8 cellular contexts compared by ENCODE assay signal in the genomic region with DNA sequence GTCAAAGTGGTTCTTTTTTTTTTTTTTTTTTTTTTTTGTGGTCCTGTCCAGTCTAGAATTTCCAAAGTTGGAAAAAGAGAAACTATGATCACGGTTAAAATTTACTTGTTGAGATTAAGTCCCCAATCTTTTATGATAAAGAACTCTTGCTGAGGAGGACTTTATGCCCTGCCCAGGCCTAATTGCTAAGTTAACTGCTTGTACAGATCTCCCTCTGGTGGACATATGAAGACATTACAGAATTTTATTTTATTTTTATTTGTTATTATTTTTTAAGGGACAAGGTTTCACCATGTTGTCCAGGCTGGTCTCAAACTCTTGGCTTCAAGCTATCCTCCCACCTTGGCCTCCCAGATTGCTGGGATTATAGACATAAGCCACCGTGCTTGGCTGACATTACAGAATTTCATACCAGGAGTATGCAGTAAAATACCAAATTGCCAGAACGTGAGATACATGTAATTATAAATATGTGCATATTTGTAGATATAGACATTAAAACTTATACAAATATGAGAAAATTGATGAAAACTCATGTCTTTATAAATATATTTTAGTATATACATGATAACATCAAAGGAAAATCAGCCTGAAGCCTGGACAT.
DNase-seq lines count a peak whose midpoint lies in the region; ATAC-seq and TF ChIP-seq lines count a peak whose summit lies in the region.

No MANE protein-coding gene starts in this region.

- intact Hi-C loops in esophagus muscularis mucosa (cut with DNase I), result loop anchor here (2.0 to 5.0 kb wide), 3 partner anchors 411 to 1036 kb away; partner anchors contain the start of gene PCSK5

- no peak for TF ChIP-seq POLR2A in esophagus muscularis mucosa (IDR thresholded peaks at IDR 0.05; ENCODE audit: low read depth)

- H3K36me3 ChIP-seq in CD4-positive, CD25-positive, alpha-beta regulatory T cell (ENCODE audit: control insufficient read depth, insufficient read depth, low read length), result no peaks in the 10 kb centered on the region
- H3K36me3 ChIP-seq in esophagus muscularis mucosa, result no peaks in the 10 kb centered on the region

- no peaks in the 10 kb centered on the region for H3K4me1 Mint-ChIP-seq in CD4-positive, CD25-positive, alpha-beta regulatory T cell
- no peaks in the 10 kb centered on the region for H3K4me1 Mint-ChIP-seq in neural crest cell

- no peak for TF ChIP-seq EP300 in esophagus muscularis mucosa (IDR thresholded peaks at IDR 0.05)

- WGBS in esophagus muscularis mucosa, result 16% methylated on average over 3 of the region's 3 CpGs

- DNase-seq in CD4-positive, CD25-positive, alpha-beta regulatory T cell, result peak in 2 of 3 donors; percentile 49 to 63
- peak; percentile 15 for DNase-seq in KG1 (lab: John Stamatoyannopoulos, UW)
- peak; percentile 11 for DNase-seq in RPMI8226
- DNase-seq in esophagus muscularis mucosa (ENCODE audit: extremely low spot score), result no peak
- DNase-seq in neural crest cell (ENCODE audit: low read depth, low spot score), result no peak
- DNase-seq in mesenteric fat pad (ENCODE audit: low spot score), result no peak

- H3K4me3 Mint-ChIP-seq in CD4-positive, CD25-positive, alpha-beta regulatory T cell, result no peak overlapping the region
- no peak overlapping the region for H3K4me3 Mint-ChIP-seq in neural crest cell

- ATAC-seq in CD4-positive, CD25-positive, alpha-beta regulatory T cell (ENCODE audit: low read depth in 2 of 2), result peak; percentile 31 to 34
- ATAC-seq in GM19035 (IDR thresholded peaks at IDR 0.05; ENCODE audit: unreplicated experiment) (peak; percentile 65), HG03025 (IDR thresholded peaks at IDR 0.05; ENCODE audit: low FRiP score, unreplicated experiment) (no peak)

- no peak overlapping the region for H3K27ac Mint-ChIP-seq in CD4-positive, CD25-positive, alpha-beta regulatory T cell
- H3K27ac Mint-ChIP-seq in neural crest cell (ENCODE audit: unreplicated experiment), result no peak overlapping the region

- TF ChIP-seq CTCF in esophagus muscularis mucosa (IDR thresholded peaks at IDR 0.05) (peak; percentile 63 to 78 (median 72)), neural crest cell (conservative IDR thresholded peaks at IDR 0.05) (peak; percentile 88)

- H3K9me3 ChIP-seq in CD4-positive, CD25-positive, alpha-beta regulatory T cell (ENCODE audit: control insufficient read depth in 2 of 2, low read length in 2 of 2), result no peaks in the 10 kb centered on the region
- H3K9me3 ChIP-seq in esophagus muscularis mucosa, result no peaks in the 10 kb centered on the region

- no peaks in the 10 kb centered on the region for H3K4me1 ChIP-seq in CD4-positive, CD25-positive, alpha-beta regulatory T cell (ENCODE audit: control insufficient read depth, insufficient read depth, low read length, poor library complexity, severe bottlenecking)
- peaks cover 0 to 11% (median 8%) of the 10 kb centered on the region in 4 donors for H3K4me1 ChIP-seq in esophagus muscularis mucosa

- H3K4me3 ChIP-seq in CD4-positive, CD25-positive, alpha-beta regulatory T cell (ENCODE audit: low read depth, low read length), result no peak overlapping the region
- no peak overlapping the region for H3K4me3 ChIP-seq in esophagus muscularis mucosa

- H3K36me3 Mint-ChIP-seq in CD4-positive, CD25-positive, alpha-beta regulatory T cell, result no peaks in the 10 kb centered on the region
- H3K36me3 Mint-ChIP-seq in neural crest cell (ENCODE audit: low read depth), result no peaks in the 10 kb centered on the region

- no peak overlapping the region for H3K27ac ChIP-seq in CD4-positive, CD25-positive, alpha-beta regulatory T cell (ENCODE audit: insufficient read depth, low read length, poor library complexity, severe bottlenecking)
- H3K27ac ChIP-seq in esophagus muscularis mucosa (replicated peaks in 1 of 4), result no peak overlapping the region

- H3K27me3 Mint-ChIP-seq in CD4-positive, CD25-positive, alpha-beta regulatory T cell, result peaks cover 6% of the 10 kb centered on the region
- peaks cover 2% of the 10 kb centered on the region for H3K27me3 Mint-ChIP-seq in neural crest cell (ENCODE audit: low read depth)

- H3K9me3 Mint-ChIP-seq in CD4-positive, CD25-positive, alpha-beta regulatory T cell, result no peaks in the 10 kb centered on the region
- no peaks in the 10 kb centered on the region for H3K9me3 Mint-ChIP-seq in neural crest cell

- H3K27me3 ChIP-seq in CD4-positive, CD25-positive, alpha-beta regulatory T cell (ENCODE audit: control insufficient read depth, insufficient read depth, low read length), result peaks cover 4% of the 10 kb centered on the region
- H3K27me3 ChIP-seq in esophagus muscularis mucosa, result no peaks in the 10 kb centered on the region

Comparison
In these comparisons a context has a peak if more than half of its experiments do, and no peak if none do; other contexts are left out.
1. DNase-seq: peak in CD4-positive, CD25-positive, alpha-beta regulatory T cell (2 of 3), KG1 (single experiment) and RPMI8226 (single experiment); none in esophagus muscularis mucosa (single experiment), neural crest cell (single experiment) and mesenteric fat pad (single experiment).